8 cellular contexts compared by ENCODE assay signal in the genomic region with DNA sequence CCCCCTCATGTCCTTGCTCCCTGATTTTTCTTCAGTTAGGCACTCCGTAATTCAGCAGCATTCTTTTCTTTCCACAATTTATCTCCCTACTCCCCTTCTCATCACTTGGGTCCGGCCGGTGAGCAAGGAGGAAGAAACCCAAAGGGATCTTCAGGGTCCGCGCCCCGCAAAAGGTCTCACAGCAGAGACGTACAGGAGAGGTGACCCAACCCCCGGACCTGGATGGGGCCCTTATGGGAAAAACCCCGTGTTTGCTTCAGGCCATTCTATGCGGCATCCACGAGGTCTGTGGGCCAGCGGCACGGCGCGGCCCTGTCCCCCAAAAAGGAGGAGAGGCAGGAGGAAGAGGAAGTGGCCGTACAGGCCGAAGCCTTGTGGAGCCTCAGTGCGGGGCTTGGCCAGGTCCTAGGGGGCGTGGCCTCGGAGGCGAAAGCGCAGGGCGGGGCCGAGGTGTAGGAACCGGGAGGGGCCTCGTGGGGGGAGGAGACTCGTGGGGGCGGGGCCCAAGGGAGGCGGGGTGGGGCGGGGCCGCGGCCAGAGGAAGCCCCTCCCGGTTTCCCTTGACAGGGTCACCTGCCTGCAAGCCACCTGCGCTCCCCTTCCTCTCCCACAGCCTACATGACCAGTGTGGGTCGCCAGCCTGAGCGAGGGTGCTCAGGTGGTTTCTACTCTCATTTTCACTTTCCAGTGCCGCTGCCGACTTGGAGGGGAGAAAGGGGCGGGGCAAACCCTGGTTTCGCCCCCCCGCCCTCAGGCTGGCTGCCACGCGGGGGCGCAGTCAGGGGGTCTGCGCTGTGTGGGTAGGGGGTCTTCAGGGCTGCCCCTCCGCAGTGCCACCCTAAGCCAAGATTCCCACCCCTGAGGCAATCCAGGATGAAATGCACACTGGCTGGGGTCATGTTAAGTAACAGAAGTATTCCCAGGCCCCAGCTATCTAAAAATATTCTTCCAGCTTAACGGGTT.
A peak's percentile ranks its signal among the peaks of the same experiment; 100 is the strongest.
DNase-seq lines count a peak whose midpoint lies in the region; ATAC-seq lines count a peak whose summit lies in the region.

No MANE protein-coding gene starts in this region.

- H3K27ac ChIP-seq in SJSA1: no peak overlapping the region
- H3K27ac ChIP-seq in temporal lobe (ENCODE audit: low read depth, low read length): peak overlapping the region; percentile 96

- H3K36me3 Mint-ChIP-seq in activated naive CD4-positive, alpha-beta T cell treated with anti-CD3 and anti-CD28 coated beads, Interleukin-2, amount 10 ng/mL, durations not matched to agents 7 days and 5 days: no peaks in the 10 kb centered on the region

- ATAC-seq in GM21526 (IDR thresholded peaks at IDR 0.05; ENCODE audit: low FRiP score, unreplicated experiment): peak; percentile 91

- peak overlapping the region; percentile 81 for H3K27ac Mint-ChIP-seq in activated naive CD4-positive, alpha-beta T cell treated with anti-CD3 and anti-CD28 coated beads, Interleukin-2, amount 10 ng/mL, durations not matched to agents 7 days and 5 days

- DNase-seq in DMS53 (lab: John Stamatoyannopoulos, UW): peak; percentile 97
- peak; percentile 55 for DNase-seq in HuH-7.5 (ENCODE audit: low spot score)
- peak; percentile 69 to 94 for DNase-seq in SJSA1 (ENCODE audit: low read depth in 1 of 2, low spot score in 2 of 2)
- DNase-seq in activated naive CD4-positive, alpha-beta T cell treated with anti-CD3 and anti-CD28 coated beads, Interleukin-2, amount 10 ng/mL, durations not matched to agents 7 days and 5 days: peak; percentile 89
- DNase-seq in globus pallidus (ENCODE audit: low spot score): peak; percentile 95
- peak; percentile 90 for DNase-seq in occipital lobe (lab: John Stamatoyannopoulos, UW)

- H3K9me3 Mint-ChIP-seq in activated naive CD4-positive, alpha-beta T cell treated with anti-CD3 and anti-CD28 coated beads, Interleukin-2, amount 10 ng/mL, durations not matched to agents 7 days and 5 days: no peaks in the 10 kb centered on the region

- CTCF ChIA-PET in activated naive CD4-positive, alpha-beta T cell treated with anti-CD3 and anti-CD28 coated beads, Interleukin-2, amount 10 ng/mL, durations not matched to agents 7 days and 5 days (lab: Charles Lee): interaction anchor here (1.3 kb wide), 1 partner anchor 23 kb away, joined by 3 read pairs; no protein-coding TSS in a partner anchor

- H3K4me3 ChIP-seq in SJSA1: peak overlapping the region; percentile 62

- peaks cover 18% of the 10 kb centered on the region for H3K4me1 Mint-ChIP-seq in activated naive CD4-positive, alpha-beta T cell treated with anti-CD3 and anti-CD28 coated beads, Interleukin-2, amount 10 ng/mL, durations not matched to agents 7 days and 5 days

- no peaks in the 10 kb centered on the region for H3K9me3 ChIP-seq in SJSA1 (replicated peaks)

- H3K27me3 Mint-ChIP-seq in activated naive CD4-positive, alpha-beta T cell treated with anti-CD3 and anti-CD28 coated beads, Interleukin-2, amount 10 ng/mL, durations not matched to agents 7 days and 5 days: peaks cover 5% of the 10 kb centered on the region

- H3K36me3 ChIP-seq in SJSA1: no peaks in the 10 kb centered on the region

- peak overlapping the region; percentile 80 for H3K4me3 Mint-ChIP-seq in activated naive CD4-positive, alpha-beta T cell treated with anti-CD3 and anti-CD28 coated beads, Interleukin-2, amount 10 ng/mL, durations not matched to agents 7 days and 5 days

- no peaks in the 10 kb centered on the region for H3K27me3 ChIP-seq in SJSA1 (replicated peaks)

- H3K4me1 ChIP-seq in SJSA1 (replicated peaks): peaks cover 5% of the 10 kb centered on the region; the same call in 1 of the 2 replicates
